Comparison of ENCODE assay signal across 1 cellular context in genomic region chr3:152298393-152299242, GRCh38.
TF ChIP-seq lines count a peak whose summit lies in the region.

No MANE protein-coding gene starts in this region.

TF ChIP-seq in HepG2, 621 proteins besides CTCF, POLR2A, EP300 and RAD21 (continued from another document and continues in another):
- TF ChIP-seq ZNF615 (CRISPR knock-in tag; IDR thresholded peaks at IDR 0.05; ENCODE audit: borderline replicate concordance) (0 out of 2 replicates have a peak, but pooled peaks have one; percentile 48), PRDM15 (CRISPR knock-in tag; IDR thresholded peaks at IDR 0.05) (no peak), ZNF607 (CRISPR knock-in tag; IDR thresholded peaks at IDR 0.05; ENCODE audit: borderline replicate concordance) (no peak), FOSL1 (CRISPR knock-in tag; IDR thresholded peaks at IDR 0.05; ENCODE audit: borderline replicate concordance) (no peak), NR2C2 (CRISPR knock-in tag; IDR thresholded peaks at IDR 0.05; ENCODE audit: borderline replicate concordance) (peak; percentile 93), ONECUT2 (CRISPR knock-in tag; IDR thresholded peaks at IDR 0.05) (no peak), ZNF143 (CRISPR knock-in tag; IDR thresholded peaks at IDR 0.05) (peak; percentile 64), KLF13 (CRISPR knock-in tag; IDR thresholded peaks at IDR 0.05) (no peak), STAT5B (CRISPR knock-in tag; IDR thresholded peaks at IDR 0.05) (no peak), FOXC1 (CRISPR knock-in tag; IDR thresholded peaks at IDR 0.05; ENCODE audit: borderline replicate concordance) (no peak), ERF (CRISPR knock-in tag; IDR thresholded peaks at IDR 0.05) (no peak), THAP11 (CRISPR knock-in tag; IDR thresholded peaks at IDR 0.05) (0 out of 2 replicates have a peak, but pooled peaks have one; percentile 47), NCOR1 (IDR thresholded peaks at IDR 0.05; ENCODE audit: borderline replicate concordance, low read length) (peak; percentile 48; the same call in 1 of the 2 replicates), SIN3B (IDR thresholded peaks at IDR 0.05; ENCODE audit: low read length) (no peak), SIX4 (CRISPR knock-in tag; IDR thresholded peaks at IDR 0.05) (0 out of 2 replicates have a peak, but pooled peaks have one; percentile 7), MYC (CRISPR knock-in tag; IDR thresholded peaks at IDR 0.05; ENCODE audit: borderline replicate concordance) (peak; percentile 70; the same call in 1 of the 2 replicates), TIGD3 (CRISPR knock-in tag; IDR thresholded peaks at IDR 0.05; ENCODE audit: borderline replicate concordance) (no peak), IKZF1 (IDR thresholded peaks at IDR 0.05) (no peak), THAP9 (CRISPR knock-in tag; IDR thresholded peaks at IDR 0.05; ENCODE audit: borderline replicate concordance) (peak; percentile 25; the same call in 1 of the 2 replicates), ZZZ3 (CRISPR knock-in tag; IDR thresholded peaks at IDR 0.05; ENCODE audit: borderline replicate concordance) (no peak), SNAPC2 (CRISPR knock-in tag; IDR thresholded peaks at IDR 0.05) (no peak), MAX (IDR thresholded peaks at IDR 0.05) (peak; percentile 80), ZNF234 (CRISPR knock-in tag; conservative IDR thresholded peaks at IDR 0.05) (no peak), ZNF552 (CRISPR knock-in tag; IDR thresholded peaks at IDR 0.05; ENCODE audit: borderline replicate concordance) (no peak), TARDBP (CRISPR knock-in tag; IDR thresholded peaks at IDR 0.05) (peak; percentile 30; the same call in 1 of the 2 replicates), TFDP1 (CRISPR knock-in tag; IDR thresholded peaks at IDR 0.05; ENCODE audit: borderline replicate concordance) (peak; percentile 19; the same call in 1 of the 2 replicates), IRF2 (CRISPR knock-in tag; IDR thresholded peaks at IDR 0.05) (0 out of 2 replicates have a peak, but pooled peaks have one; percentile 23), ZNF678 (CRISPR knock-in tag; IDR thresholded peaks at IDR 0.05) (no peak), ZNF337 (CRISPR knock-in tag; IDR thresholded peaks at IDR 0.05; ENCODE audit: borderline replicate concordance, low read depth) (no peak), ZNF512B (CRISPR knock-in tag; IDR thresholded peaks at IDR 0.05; ENCODE audit: borderline replicate concordance) (no peak), CENPBD1 (CRISPR knock-in tag; IDR thresholded peaks at IDR 0.05; ENCODE audit: borderline replicate concordance, low read depth) (no peak), ZNF101 (CRISPR knock-in tag; IDR thresholded peaks at IDR 0.05; ENCODE audit: borderline replicate concordance, low read depth) (no peak), ZNF232 (CRISPR knock-in tag; IDR thresholded peaks at IDR 0.05; ENCODE audit: borderline replicate concordance) (no peak), ZFAT (CRISPR knock-in tag; conservative IDR thresholded peaks at IDR 0.05) (no peak), SMARCE1 (IDR thresholded peaks at IDR 0.05; ENCODE audit: borderline replicate concordance) (no peak), POGK (CRISPR knock-in tag; conservative IDR thresholded peaks at IDR 0.05) (peak; percentile 47; the same call in 1 of the 2 replicates), FOXK1 (CRISPR knock-in tag; IDR thresholded peaks at IDR 0.05; ENCODE audit: borderline replicate concordance, low read depth) (peak; percentile 50; the same call in 1 of the 2 replicates), SNAPC4 (CRISPR knock-in tag; IDR thresholded peaks at IDR 0.05) (no peak), SUZ12 (IDR thresholded peaks at IDR 0.05; ENCODE audit: low read depth, low read length) (no peak), GTF3A (CRISPR knock-in tag; conservative IDR thresholded peaks at IDR 0.05) (no peak)
